Comparison of ENCODE assay signal across 8 cellular contexts in genomic region chr19:58572818-58573657, GRCh38. TPM values are rescaled to one million over a fixed set of nuclear protein-coding genes. Genes with fewer than 3 reads are reported as not detected.
DNase-seq lines count a peak whose midpoint lies in the region; ATAC-seq and TF ChIP-seq lines count a peak whose summit lies in the region.

TSS of gene MZF1 (minus strand) at chr19:58573335. CDS start at chr19:58571389, 1,946 bp downstream.

- CTCF ChIA-PET in CD4-positive, alpha-beta memory T cell (lab: Charles Lee; ENCODE audit: partially characterized antibody) = interaction anchor here (2.4 kb wide), 1 partner anchor 52 kb away, joined by 10 read pairs; the partner anchor contains the start of gene ZBTB45
- CTCF ChIA-PET in IMR-90 (lab: Yijun Ruan, JAX) = no interaction called here

- peak within 1 kb of the TSS; percentile 85; the same call in 1 of the 2 replicates for H2BK20ac ChIP-seq in IMR-90 (ENCODE audit: low read depth, low read length)

- peak within 1 kb of the TSS; percentile 99 for H4K91ac ChIP-seq in IMR-90 (ENCODE audit: insufficient read depth, low read depth, low read length)

- H2AFZ ChIP-seq in IMR-90 (replicated peaks; ENCODE audit: low read length, poor library complexity) = peak within 1 kb of the TSS; percentile 99

- H2AK9ac ChIP-seq in IMR-90 (replicated peaks; ENCODE audit: low read depth, low read length, poor library complexity) = peak within 1 kb of the TSS; percentile 98

- no TSS peak for BruUV-seq in IMR-90 (replicated peaks; lab: Mats Ljungman, UMichigan)

- peak within 1 kb of the TSS; percentile 100 for H3K14ac ChIP-seq in IMR-90 (replicated peaks; ENCODE audit: low read depth, low read length)

- no peaks in the 10 kb centered on the region for H3K9me3 ChIP-seq in CD4-positive, alpha-beta memory T cell (ENCODE audit: control insufficient read depth in 1 of 2, low read length in 2 of 2)
- H3K9me3 ChIP-seq in IMR-90 (ENCODE audit: control insufficient read depth, insufficient read depth, low read length) = no peaks in the 10 kb centered on the region
- H3K9me3 ChIP-seq in esophagus squamous epithelium = no peaks in the 10 kb centered on the region

- H3K27me3 ChIP-seq in CD4-positive, alpha-beta memory T cell (ENCODE audit: insufficient read depth, low read length) = no peaks in the 10 kb centered on the region
- H3K27me3 ChIP-seq in IMR-90 (ENCODE audit: control insufficient read depth, insufficient read depth, low read length) = no peaks in the 10 kb centered on the region
- no peaks in the 10 kb centered on the region for H3K27me3 ChIP-seq in esophagus squamous epithelium

- peaks cover 29% of the 10 kb centered on the region for H3K4me1 ChIP-seq in CD4-positive, alpha-beta memory T cell (ENCODE audit: insufficient read depth, low read length)
- H3K4me1 ChIP-seq in IMR-90 (ENCODE audit: control insufficient read depth, insufficient read depth, low read length) = peaks cover 2% of the 10 kb centered on the region; the same call in 1 of the 2 replicates
- H3K4me1 ChIP-seq in esophagus squamous epithelium = peaks cover 22 to 40% (median 25%) of the 10 kb centered on the region in 3 donors

- H3K36me3 Mint-ChIP-seq in CD4-positive, alpha-beta memory T cell = peaks cover 0 to 27% of the 10 kb centered on the region in 2 donors
- no peaks in the 10 kb centered on the region for H3K36me3 Mint-ChIP-seq in natural killer cell

- TF ChIP-seq CTCF in IMR-90 (conservative IDR thresholded peaks at IDR 0.05; ENCODE audit: low read depth, low read length) (no peak), esophagus squamous epithelium (IDR thresholded peaks at IDR 0.05) (peak in 2 of 6 experiments; percentile 30 to 37), natural killer cell (IDR thresholded peaks at IDR 0.05) (no peak)

- intact Hi-C loops in CD4-positive, alpha-beta memory T cell (cut with micrococcal nuclease) = loop anchor here (1.0 kb wide), 7 partner anchors 14 to 295 kb away; partner anchors contain the start of genes TRIM28, ZNF446, ZNF584 and ZNF8
- intact Hi-C loops in IMR-90 (cut with micrococcal nuclease) = loop anchor here (1.0 to 2.0 kb wide), 2 partner anchors 14 to 54 kb away; partner anchors contain the start of gene ZBTB45
- intact Hi-C loops in esophagus squamous epithelium (cut with DNase I) = no loop called here
- intact Hi-C loops in natural killer cell (cut with micrococcal nuclease) = loop anchor here (1.0 kb wide), 3 partner anchors 14 to 98 kb away; partner anchors contain the start of gene TRIM28

- H3K56ac ChIP-seq in IMR-90 (ENCODE audit: extremely low read depth, insufficient read depth, low read length) = peak within 1 kb of the TSS; percentile 71; the same call in 1 of the 2 replicates

- peak within 1 kb of the TSS; percentile 99 for H3K27ac ChIP-seq in CD4-positive, alpha-beta memory T cell (ENCODE audit: low read depth, low read length)
- peak within 1 kb of the TSS; percentile 80 for H3K27ac ChIP-seq in IMR-90 (ENCODE audit: insufficient read depth, low read length)
- H3K27ac ChIP-seq in esophagus squamous epithelium = peak within 1 kb of the TSS; percentile 92 to 100 (median 98)

- H3K4me3 ChIP-seq in CD4-positive, alpha-beta memory T cell (ENCODE audit: low read length in 2 of 2) = peak within 1 kb of the TSS; percentile 67 to 78
- peak within 1 kb of the TSS; percentile 54 for H3K4me3 ChIP-seq in IMR-90 (ENCODE audit: insufficient read depth, low read depth, low read length)
- H3K4me3 ChIP-seq in esophagus squamous epithelium = peak within 1 kb of the TSS; percentile 69 to 86 (median 76)

- peak within 1 kb of the TSS; percentile 81 for H4K5ac ChIP-seq in IMR-90 (ENCODE audit: low read depth, low read length)

- peak within 1 kb of the TSS; percentile 99 for H2BK120ac ChIP-seq in IMR-90 (ENCODE audit: low read depth, low read length)

- H4K20me1 ChIP-seq in IMR-90 (ENCODE audit: insufficient read depth, low read length) = 0 out of 2 replicates have a peak, but pooled peaks cover 4% of the 10 kb centered on the region

- H3K4me2 ChIP-seq in IMR-90 (ENCODE audit: low read depth, low read length) = peak within 1 kb of the TSS; percentile 87

- H3K27ac Mint-ChIP-seq in CD4-positive, alpha-beta memory T cell = peak within 1 kb of the TSS; percentile 96 to 100 (median 100)
- H3K27ac Mint-ChIP-seq in natural killer cell = peak within 1 kb of the TSS; percentile 99
- peak within 1 kb of the TSS; percentile 98 to 99 for H3K27ac Mint-ChIP-seq in stimulated activated naive CD8-positive, alpha-beta T cell treated with anti-CD3 and anti-CD28 coated beads, Interleukin-15, amount 100 ng/mL, for 72 hours

- H3K9ac ChIP-seq in IMR-90 (ENCODE audit: low read depth, low read length) = peak within 1 kb of the TSS; percentile 70

- peaks cover 11% of the 10 kb centered on the region for H3K9me1 ChIP-seq in IMR-90 (ENCODE audit: insufficient read depth, low read length)

- POLR2A ChIA-PET in CD4-positive, alpha-beta memory T cell (lab: Charles Lee; ENCODE audit: partially characterized antibody) = interaction anchor here (0.9 to 4.6 kb wide), 9 partner anchors 10 to 133 kb away, joined by 3 to 47 read pairs (median 13); partner anchors contain the start of genes CHMP2A, TRIM28, UBE2M and ZBTB45
- POLR2A ChIA-PET in IMR-90 (lab: Charles Lee; ENCODE audit: unreplicated experiment) = no interaction called here

- peak; percentile 99 to 100 (median 100) for DNase-seq in CD4-positive, alpha-beta memory T cell
- DNase-seq in IMR-90 = peak; percentile 100
- DNase-seq in activated CD8-positive, alpha-beta memory T cell treated with anti-CD3 and anti-CD28 coated beads, Interleukin-2, amount 50 U/mL, for 48 hours = peak; percentile 99
- DNase-seq in esophagus squamous epithelium (lab: John Stamatoyannopoulos, UW) = no peak
- peak; percentile 100 for DNase-seq in natural killer cell
- DNase-seq in stimulated activated naive CD8-positive, alpha-beta T cell treated with anti-CD3 and anti-CD28 coated beads, Interleukin-15, amount 100 ng/mL, for 72 hours = peak; percentile 98 to 100
- DNase-seq in DMS114 treated with DMSO at 0.1 percent for 48 hours (lab: John Stamatoyannopoulos, UW; ENCODE audit: unreplicated experiment) = no peak

- peaks cover 0 to 2% (median 0%) of the 10 kb centered on the region in 8 donors for H3K9me3 Mint-ChIP-seq in CD4-positive, alpha-beta memory T cell
- peaks cover 0 to 6% of the 10 kb centered on the region in 2 donors for H3K9me3 Mint-ChIP-seq in natural killer cell
- H3K9me3 Mint-ChIP-seq in stimulated activated naive CD8-positive, alpha-beta T cell treated with anti-CD3 and anti-CD28 coated beads, Interleukin-15, amount 100 ng/mL, for 72 hours = no peaks in the 10 kb centered on the region

- no peaks in the 10 kb centered on the region for H3K36me3 ChIP-seq in CD4-positive, alpha-beta memory T cell (ENCODE audit: insufficient read depth, low read length)
- peaks cover 10% of the 10 kb centered on the region; the same call in 1 of the 2 replicates for H3K36me3 ChIP-seq in IMR-90 (ENCODE audit: control insufficient read depth, insufficient read depth, low read length)
- peaks cover 0 to 35% (median 12%) of the 10 kb centered on the region in 3 donors for H3K36me3 ChIP-seq in esophagus squamous epithelium

- no peak for TF ChIP-seq RAD21 in IMR-90 (IDR thresholded peaks at IDR 0.05; ENCODE audit: low read length)

- H3K4me1 Mint-ChIP-seq in CD4-positive, alpha-beta memory T cell = peaks cover 16 to 44% (median 32%) of the 10 kb centered on the region in 4 donors
- H3K4me1 Mint-ChIP-seq in natural killer cell = peaks cover 33 to 45% of the 10 kb centered on the region in 2 donors
- peaks cover 57% of the 10 kb centered on the region for H3K4me1 Mint-ChIP-seq in stimulated activated naive CD8-positive, alpha-beta T cell treated with anti-CD3 and anti-CD28 coated beads, Interleukin-15, amount 100 ng/mL, for 72 hours

- peak within 1 kb of the TSS; percentile 100 for H3K4ac ChIP-seq in IMR-90 (ENCODE audit: low read depth, low read length)

- in situ Hi-C loops in IMR-90 (cut with MboI; ENCODE audit: low sequenced_read_pairs) = no loop called here

- WGBS in IMR-90 (ENCODE audit: extremely low coverage in 2 of 2, insufficient read length in 1 of 2), 2 experiments = 0% methylated on average over 59 of the region's 75 CpGs; no CpG with 5 or more reads in 1 of the 2 experiments
- WGBS in esophagus squamous epithelium, 2 donors = 0 to 1% methylated on average over 24 to 43 of the region's 75 CpGs

- peak within 1 kb of the TSS; percentile 97 for H2AK5ac ChIP-seq in IMR-90 (ENCODE audit: low read depth, low read length)

- H4K8ac ChIP-seq in IMR-90 (ENCODE audit: low read depth in 2 of 2, low read length in 2 of 2) = peak within 1 kb of the TSS; percentile 36 to 99

- ATAC-seq in GM21447 (IDR thresholded peaks at IDR 0.05; ENCODE audit: unreplicated experiment) (peak; percentile 56), IMR-90 (ENCODE audit: low read depth) (peak; percentile 73), natural killer cell (peak; percentile 61 to 83 (median 71))
- ATAC-seq in stimulated activated naive CD8-positive, alpha-beta T cell treated with anti-CD3 and anti-CD28 coated beads, Interleukin-15, amount 100 ng/mL, for 72 hours = peak; percentile 78

- H3K23ac ChIP-seq in IMR-90 (ENCODE audit: low read depth, low read length) = peak within 1 kb of the TSS; percentile 95

- peak within 1 kb of the TSS; percentile 92 for H2BK5ac ChIP-seq in IMR-90 (ENCODE audit: low read depth, low read length, poor library complexity, severe bottlenecking)

- H3K18ac ChIP-seq in IMR-90 (ENCODE audit: low read depth, low read length) = peak within 1 kb of the TSS; percentile 77

- dilution Hi-C loops in IMR-90 (cut with HindIII; ENCODE audit: low sequenced_read_pairs, unreplicated experiment) = no loop called here

- TF ChIP-seq POLR2A in IMR-90 (IDR thresholded peaks at IDR 0.05; ENCODE audit: low read depth, low read length) = peak; percentile 74
- TF ChIP-seq POLR2A in esophagus squamous epithelium (IDR thresholded peaks at IDR 0.05) = peak in 2 of 4 donors; percentile 28 to 38

- peak within 1 kb of the TSS; percentile 89 to 99 (median 96) for H3K4me3 Mint-ChIP-seq in CD4-positive, alpha-beta memory T cell
- peak within 1 kb of the TSS; percentile 98 for H3K4me3 Mint-ChIP-seq in natural killer cell
- peak within 1 kb of the TSS; percentile 92 for H3K4me3 Mint-ChIP-seq in stimulated activated naive CD8-positive, alpha-beta T cell treated with anti-CD3 and anti-CD28 coated beads, Interleukin-15, amount 100 ng/mL, for 72 hours

- peaks cover 9 to 46% of the 10 kb centered on the region in 2 experiments; a peak in 3 of 4 replicates for H3K79me1 ChIP-seq in IMR-90 (ENCODE audit: low read depth in 1 of 2, low read length in 2 of 2)

- H3K27me3 Mint-ChIP-seq in CD4-positive, alpha-beta memory T cell = no peaks in the 10 kb centered on the region
- H3K27me3 Mint-ChIP-seq in natural killer cell (ENCODE audit: low read depth in 2 of 2) = no peaks in the 10 kb centered on the region
- no peaks in the 10 kb centered on the region for H3K27me3 Mint-ChIP-seq in stimulated activated naive CD8-positive, alpha-beta T cell treated with anti-CD3 and anti-CD28 coated beads, Interleukin-15, amount 100 ng/mL, for 72 hours

- H2BK15ac ChIP-seq in IMR-90 (ENCODE audit: low read depth, low read length) = peak within 1 kb of the TSS; percentile 84; the same call in 2 of the 3 replicates

RNA-seq across cellular contexts. Expression of gene MZF1, which starts in this region (rescaled TPM):
- 10 to 100 TPM; 42.7 to 44.4 TPM for total RNA-seq in CD4-positive, alpha-beta memory T cell
- 1 to 10 TPM; 5.2 to 8.9 TPM for polyA plus RNA-seq in CD4-positive, alpha-beta memory T cell
- total RNA-seq in IMR-90 (2012; rRNA removed) (3.4 and 3.6 TPM in 2 replicates), esophagus squamous epithelium (10 to 100 TPM; 11.8 to 30.9 (median 21.7) TPM), natural killer cell (10 to 100 TPM; 24.9 to 40.1 (median 37.3) TPM)
- 15.0 and 17.1 TPM in 2 replicates for polyA plus RNA-seq in IMR-90 (2012; rRNA removed)
- 4.3 and 11.4 TPM in 2 replicates for polyA plus RNA-seq in IMR-90 (2012; cell fraction: cytosol; rRNA removed)
- polyA plus RNA-seq in IMR-90 (2012; cell fraction: nucleus; rRNA removed; ENCODE audit: low replicate concordance) = 136 and 263 TPM in 2 replicates

Comparison
In these comparisons a context has a peak if more than half of its experiments do, and no peak if none do; other contexts are left out.
1. DNase-seq: peak in CD4-positive, alpha-beta memory T cell (5 of 5), IMR-90 (single experiment), activated CD8-positive, alpha-beta memory T cell treated with anti-CD3 and anti-CD28 coated beads, Interleukin-2, amount 50 U/mL, for 48 hours (single experiment), natural killer cell (single experiment) and stimulated activated naive CD8-positive, alpha-beta T cell treated with anti-CD3 and anti-CD28 coated beads, Interleukin-15, amount 100 ng/mL, for 72 hours (2 of 2); none in esophagus squamous epithelium (single experiment) and DMS114 treated with DMSO at 0.1 percent for 48 hours (single experiment).
2. Peak in every context shown above with its lines, with median percentiles within 50 percentile points of each other: H3K27ac ChIP-seq, H3K4me3 ChIP-seq, H3K27ac Mint-ChIP-seq, H3K4me3 Mint-ChIP-seq and ATAC-seq.